Comparison of ENCODE assay signal across 16 cellular contexts in the genomic region with DNA sequence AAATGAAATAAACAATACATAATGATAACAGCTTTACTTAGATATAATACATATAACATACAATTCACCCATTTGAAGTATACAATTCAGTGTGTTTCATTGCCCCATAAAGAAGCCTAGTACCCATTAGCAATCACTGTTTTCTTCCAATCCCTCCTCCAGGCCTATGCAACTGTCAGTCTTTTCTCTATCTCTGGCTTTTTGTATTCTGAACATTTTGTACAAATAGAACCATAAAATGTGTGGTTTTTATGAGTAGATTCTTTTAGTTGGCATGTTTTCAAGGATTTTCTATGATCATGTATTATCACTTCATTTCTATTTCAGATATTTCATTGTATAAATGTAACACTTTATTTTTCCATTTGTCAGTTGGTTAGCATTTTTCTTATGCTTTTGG. TPM values are rescaled to one million over a fixed set of nuclear protein-coding genes. Genes with fewer than 3 reads are reported as not detected.
DNase-seq lines count a peak whose midpoint lies in the region; ATAC-seq lines count a peak whose summit lies in the region.
"Had no signal": no experiment of that assay in that cellular context is flagged by ENCODE, and none has a peak within 500 bp of the region (broad histone marks: within the 10 kb centered on the region; RNA-seq: fewer than 3 reads in every experiment).

No MANE protein-coding gene starts in this region.

- no peak overlapping the region for H3K4me3 ChIP-seq in skeletal muscle satellite cell (ENCODE audit: low read length)
- H3K4me3 ChIP-seq: BLaER1 treated with 17β-estradiol and CSF1 and Interleukin-3, amounts not matched to agents 10 nM and 100 nM; GM12878 had no signal

- no peak overlapping the region for H3K27ac Mint-ChIP-seq in activated naive CD4-positive, alpha-beta T cell treated with anti-CD3 and anti-CD28 coated beads for 36 hours
- H3K27ac Mint-ChIP-seq: B cell had no signal

- peaks cover 33% of the 10 kb centered on the region for H3K36me3 ChIP-seq in skeletal muscle satellite cell (ENCODE audit: insufficient read depth, low read length)

- intact Hi-C loops in left cardiac atrium (cut with DNase I), result no loop called here
- intact Hi-C loops in activated naive CD4-positive, alpha-beta T cell treated with anti-CD3 and anti-CD28 coated beads for 36 hours (cut with micrococcal nuclease), result no loop called here

- H3K27me3 Mint-ChIP-seq in activated naive CD4-positive, alpha-beta T cell treated with anti-CD3 and anti-CD28 coated beads for 36 hours (ENCODE audit: low read depth), result no peaks in the 10 kb centered on the region
- H3K27me3 Mint-ChIP-seq: B cell had no signal

- peak overlapping the region; percentile 51 for H3K4me2 ChIP-seq in skeletal muscle satellite cell (ENCODE audit: low read length)
- H3K4me2 ChIP-seq: BLaER1 treated with 17β-estradiol and CSF1 and Interleukin-3, amounts not matched to agents 10 nM and 100 nM had no signal

- DNase-seq in Ammon's horn (ENCODE audit: low spot score) (peak; percentile 8), caudate nucleus (lab: John Stamatoyannopoulos, UW) (peak in 1 of 61 donors; percentile 8), iris pigment epithelial cell (ENCODE audit: low read depth) (peak; percentile 31), left cardiac atrium (no peak), NCI-H2196 (lab: John Stamatoyannopoulos, UW; ENCODE audit: unreplicated experiment) (no peak)
- no peak for DNase-seq in activated naive CD4-positive, alpha-beta T cell treated with anti-CD3 and anti-CD28 coated beads for 36 hours
- DNase-seq: Calu3; CD8-positive, alpha-beta T cell; DND-41; EL; H9 had no signal

- ATAC-seq in left cardiac atrium, result no peak
- ATAC-seq: CD8-positive, alpha-beta T cell; GM12878 had no signal

- no peaks in the 10 kb centered on the region for H3K4me1 Mint-ChIP-seq in activated naive CD4-positive, alpha-beta T cell treated with anti-CD3 and anti-CD28 coated beads for 36 hours (ENCODE audit: low read depth)
- H3K4me1 Mint-ChIP-seq: B cell, H9 had no signal

- CTCF ChIA-PET in activated naive CD4-positive, alpha-beta T cell treated with anti-CD3 and anti-CD28 coated beads for 36 hours (lab: Charles Lee), result no interaction called here

- H3K9me3 Mint-ChIP-seq in activated naive CD4-positive, alpha-beta T cell treated with anti-CD3 and anti-CD28 coated beads for 36 hours, result no peaks in the 10 kb centered on the region
- H3K9me3 Mint-ChIP-seq: CD8-positive, alpha-beta T cell; H9 had no signal

- H3K9ac ChIP-seq in skeletal muscle satellite cell (ENCODE audit: low read depth, low read length), result no peak overlapping the region
- H3K9ac ChIP-seq: BLaER1 treated with 17β-estradiol and CSF1 and Interleukin-3, amounts not matched to agents 10 nM and 100 nM had no signal

- peaks cover 28% of the 10 kb centered on the region for H3K36me3 Mint-ChIP-seq in activated naive CD4-positive, alpha-beta T cell treated with anti-CD3 and anti-CD28 coated beads for 36 hours (ENCODE audit: low read depth)

- no peak overlapping the region for H3K4me3 Mint-ChIP-seq in activated naive CD4-positive, alpha-beta T cell treated with anti-CD3 and anti-CD28 coated beads for 36 hours
- H3K4me3 Mint-ChIP-seq: B cell; CD8-positive, alpha-beta T cell; H9 had no signal

- H3K9me3 ChIP-seq in skeletal muscle satellite cell (replicated peaks; ENCODE audit: low read length), result no peaks in the 10 kb centered on the region
- H3K9me3 ChIP-seq: BLaER1 treated with 17β-estradiol and CSF1 and Interleukin-3, amounts not matched to agents 10 nM and 100 nM had no signal

- H3K4me1 ChIP-seq in skeletal muscle satellite cell (ENCODE audit: control insufficient read depth, insufficient read depth, low read length), result peaks cover 13% of the 10 kb centered on the region

- H3K27me3 ChIP-seq in skeletal muscle satellite cell (ENCODE audit: control insufficient read depth, insufficient read depth, low read length), result no peaks in the 10 kb centered on the region
- H3K27me3 ChIP-seq: BLaER1 treated with 17β-estradiol and CSF1 and Interleukin-3, amounts not matched to agents 10 nM and 100 nM had no signal

- peak overlapping the region; percentile 18 for H3K27ac ChIP-seq in caudate nucleus (ENCODE audit: low read depth, low read length)
- H3K27ac ChIP-seq: 22Rv1; BLaER1 treated with 17β-estradiol and CSF1 and Interleukin-3, amounts not matched to agents 10 nM and 100 nM had no signal

RNA-seq across cellular contexts. Expression of a gene that starts 54.6 kb away (rescaled TPM):
- total RNA-seq in skeletal muscle satellite cell (2012; rRNA removed), result 7.1 and 7.6 TPM in 2 replicates
- total RNA-seq in left cardiac atrium, result 1 to 10 TPM; 6.5 to 10.0 TPM
- 1 to 10 TPM; 1.8 to 2.0 TPM for total RNA-seq in activated naive CD4-positive, alpha-beta T cell treated with anti-CD3 and anti-CD28 coated beads for 36 hours

Comparison
In these comparisons a context has a peak if more than half of its experiments do, and no peak if none do; other contexts are left out.
1. DNase-seq: peak in Ammon's horn (single experiment) and iris pigment epithelial cell (single experiment); none in left cardiac atrium (single experiment), activated naive CD4-positive, alpha-beta T cell treated with anti-CD3 and anti-CD28 coated beads for 36 hours (single experiment) and NCI-H2196 (single experiment).